In the genomic region with DNA sequence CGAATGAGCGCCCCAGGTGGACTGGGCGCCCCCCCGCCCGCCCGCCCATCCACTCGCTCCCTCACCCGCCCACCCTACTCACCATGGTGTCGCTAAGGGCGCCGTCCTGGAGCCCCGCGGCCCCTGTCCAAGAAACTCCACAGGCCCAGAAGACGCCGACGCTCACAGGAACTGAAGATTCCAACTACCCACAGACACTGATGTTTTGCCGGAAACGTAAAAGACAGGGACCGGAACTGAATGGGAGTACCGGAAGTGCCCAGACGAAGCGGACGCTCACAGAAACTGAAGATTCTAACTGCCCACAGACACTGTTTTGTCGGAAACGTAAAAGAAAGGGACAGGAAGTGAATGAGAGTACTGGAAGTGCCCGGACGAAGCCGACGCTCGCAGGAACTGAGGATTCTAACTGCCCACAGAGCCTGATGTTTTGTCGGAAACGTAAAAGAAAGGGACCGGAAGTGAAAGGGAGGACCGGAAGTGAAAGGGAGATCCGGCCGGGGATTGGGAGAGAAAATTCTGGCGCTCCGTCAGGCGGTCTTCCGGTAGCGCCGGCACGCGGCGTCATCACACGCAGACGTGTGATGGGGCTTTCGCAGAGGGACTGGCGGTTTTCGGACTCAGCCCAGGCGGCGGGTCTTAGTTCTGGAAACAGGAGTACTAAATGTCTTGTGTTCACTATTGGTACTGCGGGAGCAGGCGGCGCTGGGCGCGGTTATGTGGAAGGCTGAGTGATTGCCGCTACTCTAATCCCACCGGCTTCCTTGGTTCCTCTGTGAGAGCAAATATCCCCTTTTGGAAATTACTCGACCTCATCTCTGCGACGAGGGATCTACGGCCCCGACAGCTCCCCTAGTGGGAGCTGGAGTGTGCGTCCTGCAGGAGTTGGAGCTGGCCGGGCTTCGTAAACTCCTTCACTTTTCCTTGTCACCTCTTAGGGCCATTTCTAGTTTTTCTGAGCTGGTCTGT, we compare ENCODE assay signal across 1 cellular context.
TF ChIP-seq lines count a peak whose summit lies in the region.

ISY1 (minus strand) TSS at position 173 of the 969 bp plus-strand sequence; CDS start at position 85, 88 bp downstream.

TF ChIP-seq in HCT116, 20 proteins besides CTCF, POLR2A, EP300 and RAD21 (continued from another document):
- TF ChIP-seq ZNF274 (IDR thresholded peaks at IDR 0.05; ENCODE audit: low read depth, low read length) = no peak
- TF ChIP-seq JUND (IDR thresholded peaks at IDR 0.05) = no peak
- peak; percentile 35; the same call in 1 of the 2 replicates for TF ChIP-seq CEBPB (IDR thresholded peaks at IDR 0.05; ENCODE audit: low read depth)
- TF ChIP-seq FOSL1 (IDR thresholded peaks at IDR 0.05; ENCODE audit: low read depth) = peak; percentile 29; the same call in 1 of the 2 replicates
- TF ChIP-seq, protein P1, sequence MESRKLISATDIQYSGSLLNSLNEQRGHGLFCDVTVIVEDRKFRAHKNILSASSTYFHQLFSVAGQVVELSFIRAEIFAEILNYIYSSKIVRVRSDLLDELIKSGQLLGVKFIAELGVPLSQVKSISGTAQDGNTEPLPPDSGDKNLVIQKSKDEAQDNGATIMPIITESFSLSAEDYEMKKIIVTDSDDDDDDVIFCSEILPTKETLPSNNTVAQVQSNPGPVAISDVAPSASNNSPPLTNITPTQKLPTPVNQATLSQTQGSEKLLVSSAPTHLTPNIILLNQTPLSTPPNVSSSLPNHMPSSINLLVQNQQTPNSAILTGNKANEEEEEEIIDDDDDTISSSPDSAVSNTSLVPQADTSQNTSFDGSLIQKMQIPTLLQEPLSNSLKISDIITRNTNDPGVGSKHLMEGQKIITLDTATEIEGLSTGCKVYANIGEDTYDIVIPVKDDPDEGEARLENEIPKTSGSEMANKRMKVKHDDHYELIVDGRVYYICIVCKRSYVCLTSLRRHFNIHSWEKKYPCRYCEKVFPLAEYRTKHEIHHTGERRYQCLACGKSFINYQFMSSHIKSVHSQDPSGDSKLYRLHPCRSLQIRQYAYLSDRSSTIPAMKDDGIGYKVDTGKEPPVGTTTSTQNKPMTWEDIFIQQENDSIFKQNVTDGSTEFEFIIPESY (IDR thresholded peaks at IDR 0.05; ENCODE audit: extremely low read depth, insufficient replicate concordance, low read length) = no peak
- TF ChIP-seq SP1 (IDR thresholded peaks at IDR 0.05; ENCODE audit: low read depth) = peak; percentile 90
- TF ChIP-seq POLR2AphosphoS5 (IDR thresholded peaks at IDR 0.05; ENCODE audit: low read depth, low read length) = peak; percentile 89
- TF ChIP-seq, protein P2, sequence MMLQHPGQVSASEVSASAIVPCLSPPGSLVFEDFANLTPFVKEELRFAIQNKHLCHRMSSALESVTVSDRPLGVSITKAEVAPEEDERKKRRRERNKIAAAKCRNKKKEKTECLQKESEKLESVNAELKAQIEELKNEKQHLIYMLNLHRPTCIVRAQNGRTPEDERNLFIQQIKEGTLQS (IDR thresholded peaks at IDR 0.05) = no peak
